In the genomic region with DNA sequence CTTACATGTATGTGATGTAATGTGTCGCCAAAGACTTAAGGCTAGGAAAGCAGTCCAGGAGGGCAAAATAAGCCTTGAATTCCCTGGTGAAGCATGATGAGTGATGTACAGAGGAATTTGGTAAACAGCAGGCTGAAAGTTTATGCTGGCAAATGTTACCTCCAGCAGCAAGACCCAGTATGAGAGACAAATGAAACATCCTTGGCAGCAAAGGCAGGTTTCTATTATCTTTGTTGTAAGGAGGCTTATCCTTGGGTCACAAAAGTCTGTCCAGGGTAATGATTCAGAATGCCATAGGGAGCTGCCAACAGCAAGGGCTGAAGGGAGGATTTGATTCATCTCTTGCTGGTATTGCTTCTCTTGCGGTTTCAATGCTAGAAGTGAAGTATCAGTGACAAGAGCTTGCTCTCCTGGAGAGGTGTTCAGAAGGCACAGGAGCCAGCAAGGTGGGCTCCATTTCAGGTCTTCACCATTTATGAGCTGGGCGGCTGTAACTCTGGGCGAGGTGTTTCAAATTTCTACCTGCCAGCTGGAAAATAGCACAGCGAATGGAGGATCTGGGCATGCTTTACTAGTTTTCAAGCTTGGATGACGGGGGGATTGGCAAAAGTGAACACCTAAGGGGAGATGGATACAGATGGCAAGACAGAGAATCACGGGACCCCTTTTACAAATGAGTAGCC, we compare ENCODE assay signal across 12 cellular contexts.
DNase-seq lines count a peak whose midpoint lies in the region; ATAC-seq and TF ChIP-seq lines count a peak whose summit lies in the region.
"Had no signal": no experiment of that assay in that cellular context is flagged by ENCODE, and none has a peak within 500 bp of the region (broad histone marks: within the 10 kb centered on the region; RNA-seq: fewer than 3 reads in every experiment).

No MANE protein-coding gene starts in this region.

- no peak overlapping the region for H3K27ac Mint-ChIP-seq in activated T-cell treated with anti-CD3 and anti-CD28 coated beads, Interleukin-2, amount 50 U/mL, for 72 hours
- no peak overlapping the region for H3K27ac Mint-ChIP-seq in Caco-2 (ENCODE audit: unreplicated experiment)
- H3K27ac Mint-ChIP-seq: T-helper 1 cell treated with Interleukin-12 subunit alpha and Interleukin-12 subunit beta and Interleukin-4 antibody, amounts not matched to agents 30 μg/mL and 1 μg/mL, for 36 hours had no signal

- no peaks in the 10 kb centered on the region for H3K4me1 Mint-ChIP-seq in activated T-cell treated with anti-CD3 and anti-CD28 coated beads, Interleukin-2, amount 50 U/mL, for 72 hours (ENCODE audit: low read depth)
- peaks cover 17% of the 10 kb centered on the region for H3K4me1 Mint-ChIP-seq in activated T-cell treated with anti-CD3 and anti-CD28 coated beads, Interleukin-2, amount 50 U/mL, for 4 hours (ENCODE audit: low read depth)
- no peaks in the 10 kb centered on the region for H3K4me1 Mint-ChIP-seq in Caco-2 (ENCODE audit: low read depth, unreplicated experiment)

- POLR2A ChIA-PET in Panc1 (lab: Charles Lee) (no interaction called here), Caco-2 (lab: Charles Lee) (no interaction called here)

- no peak overlapping the region for H3K27ac ChIP-seq in Panc1 (ENCODE audit: low read length)
- H3K27ac ChIP-seq: tibial nerve had no signal

- peaks cover 16% of the 10 kb centered on the region for H3K27me3 Mint-ChIP-seq in activated T-cell treated with anti-CD3 and anti-CD28 coated beads, Interleukin-2, amount 50 U/mL, for 72 hours (ENCODE audit: low read depth)
- H3K27me3 Mint-ChIP-seq in activated T-cell treated with anti-CD3 and anti-CD28 coated beads, Interleukin-2, amount 50 U/mL, for 4 hours (ENCODE audit: low read depth), result peaks cover 3% of the 10 kb centered on the region
- H3K27me3 Mint-ChIP-seq in Caco-2 (ENCODE audit: insufficient read depth, unreplicated experiment), result peaks cover 15% of the 10 kb centered on the region
- H3K27me3 Mint-ChIP-seq: central memory CD8-positive, alpha-beta T cell had no signal

- H3K9me3 ChIP-seq in Panc1 (ENCODE audit: control insufficient read depth, insufficient read depth, low read depth, low read length) (no peaks in the 10 kb centered on the region), Caco-2 (no peaks in the 10 kb centered on the region)
- H3K9me3 ChIP-seq: tibial nerve had no signal

- DNase-seq in activated T-cell treated with anti-CD3 and anti-CD28 coated beads, Interleukin-2, amount 50 U/mL, for 72 hours, result no peak
- no peak for DNase-seq in activated T-cell treated with anti-CD3 and anti-CD28 coated beads, Interleukin-2, amount 50 U/mL, for 4 hours
- DNase-seq in Panc1 (ENCODE audit: low read depth, low spot score) (no peak), fibroblast of the conjunctiva (ENCODE audit: low read depth) (peak; percentile 12), stromal cell of bone marrow (ENCODE audit: low read depth) (peak; percentile 34), Caco-2 (no peak)

- CTCF ChIA-PET in Panc1 (lab: Charles Lee), result interaction anchor here (0.6 to 4.2 kb wide), 15 partner anchors 9 to 603 kb away, joined by 3 to 34 read pairs (median 4); no protein-coding TSS in a partner anchor
- CTCF ChIA-PET in Caco-2 (lab: Charles Lee), result interaction anchor here (0.7 to 2.5 kb wide), 37 partner anchors 9 to 874 kb away, joined by 3 to 42 read pairs (median 4); a partner anchor contains a TSS

- H3K36me3 Mint-ChIP-seq in activated T-cell treated with anti-CD3 and anti-CD28 coated beads, Interleukin-2, amount 50 U/mL, for 72 hours (ENCODE audit: insufficient read depth in 2 of 2), result no peaks in the 10 kb centered on the region
- H3K36me3 Mint-ChIP-seq in activated T-cell treated with anti-CD3 and anti-CD28 coated beads, Interleukin-2, amount 50 U/mL, for 4 hours (ENCODE audit: insufficient read depth), result no peaks in the 10 kb centered on the region
- no peaks in the 10 kb centered on the region for H3K36me3 Mint-ChIP-seq in Caco-2 (ENCODE audit: insufficient read depth, unreplicated experiment)
- H3K36me3 Mint-ChIP-seq: naive B cell had no signal

- peaks cover 6% of the 10 kb centered on the region for H3K4me1 ChIP-seq in Panc1 (ENCODE audit: control insufficient read depth, insufficient read depth, low read length)
- H3K4me1 ChIP-seq in Caco-2, result no peaks in the 10 kb centered on the region

- H3K27me3 ChIP-seq in Panc1 (ENCODE audit: control insufficient read depth, insufficient read depth, low read length), result peaks cover 10% of the 10 kb centered on the region; the same call in 1 of the 2 replicates
- H3K27me3 ChIP-seq in Caco-2 (replicated peaks; ENCODE audit: control insufficient read depth, insufficient read depth, low read length), result no peaks in the 10 kb centered on the region
- H3K27me3 ChIP-seq: tibial nerve had no signal

- no peak overlapping the region for H3K4me3 Mint-ChIP-seq in activated T-cell treated with anti-CD3 and anti-CD28 coated beads, Interleukin-2, amount 50 U/mL, for 72 hours
- no peak overlapping the region for H3K4me3 Mint-ChIP-seq in activated T-cell treated with anti-CD3 and anti-CD28 coated beads, Interleukin-2, amount 50 U/mL, for 4 hours
- H3K4me3 Mint-ChIP-seq in Caco-2 (ENCODE audit: unreplicated experiment), result no peak overlapping the region

- H3K36me3 ChIP-seq in Panc1 (ENCODE audit: control insufficient read depth, insufficient read depth, low read length) (no peaks in the 10 kb centered on the region), Caco-2 (ENCODE audit: control insufficient read depth, insufficient read depth, low read length) (no peaks in the 10 kb centered on the region)
- H3K36me3 ChIP-seq: tibial nerve had no signal

- in situ Hi-C loops in Panc1 (cut with HindIII; ENCODE audit: low pct_unique_long_range_greater_than_20kb, low sequenced_read_pairs), result no loop called here

- H3K4me3 ChIP-seq in Panc1 (ENCODE audit: low read depth in 2 of 2, low read length in 2 of 2) (no peak overlapping the region), Caco-2 (ENCODE audit: low read depth, low read length) (no peak overlapping the region)
- H3K4me3 ChIP-seq: tibial nerve had no signal

- TF ChIP-seq CTCF in Panc1 (IDR thresholded peaks at IDR 0.05) (no peak), Caco-2 (IDR thresholded peaks at IDR 0.05; ENCODE audit: insufficient read depth in 1 of 2, low read depth in 1 of 2, low read length in 1 of 2, severe bottlenecking in 1 of 2, unreplicated experiment in 1 of 2) (no peak)

- H3K9me3 Mint-ChIP-seq in activated T-cell treated with anti-CD3 and anti-CD28 coated beads, Interleukin-2, amount 50 U/mL, for 72 hours, result no peaks in the 10 kb centered on the region
- no peaks in the 10 kb centered on the region for H3K9me3 Mint-ChIP-seq in activated T-cell treated with anti-CD3 and anti-CD28 coated beads, Interleukin-2, amount 50 U/mL, for 4 hours
- no peaks in the 10 kb centered on the region for H3K9me3 Mint-ChIP-seq in Caco-2 (ENCODE audit: unreplicated experiment)
- H3K9me3 Mint-ChIP-seq: central memory CD8-positive, alpha-beta T cell; naive B cell; T-helper 1 cell treated with Interleukin-12 subunit alpha and Interleukin-12 subunit beta and Interleukin-4 antibody, amounts not matched to agents 30 μg/mL and 1 μg/mL, for 36 hours had no signal

- intact Hi-C loops in Panc1 (cut with micrococcal nuclease; ENCODE audit: unreplicated experiment) (loop anchor here (5.0 to 10.0 kb wide), 2 partner anchors 537 to 834 kb away; no protein-coding TSS in a partner anchor), Caco-2 (cut with micrococcal nuclease; ENCODE audit: unreplicated experiment) (loop anchor here (2.0 kb wide), 1 partner anchor 440 kb away; no protein-coding TSS in a partner anchor)

- ATAC-seq in activated T-cell treated with anti-CD3 and anti-CD28 coated beads, Interleukin-2, amount 50 U/mL, for 72 hours (replicated peaks in 1 of 2), result peak; percentile 25 to 26
- no peak for ATAC-seq in activated T-cell treated with anti-CD3 and anti-CD28 coated beads, Interleukin-2, amount 50 U/mL, for 4 hours
- 0 out of 2 replicates have a peak, but pooled peaks have one; percentile 8 for ATAC-seq in Panc1
- ATAC-seq in HG03045 (IDR thresholded peaks at IDR 0.05; ENCODE audit: unreplicated experiment), result no peak
- no peak for ATAC-seq in HG02852 (IDR thresholded peaks at IDR 0.05; ENCODE audit: unreplicated experiment)

- no TSS peak for BruUV-seq in Panc1 (replicated peaks; lab: Mats Ljungman, UMichigan)
- no TSS peak for BruUV-seq in Caco-2 (replicated peaks; lab: Mats Ljungman, UMichigan)

Comparison
In these comparisons a context has a peak if more than half of its experiments do, and no peak if none do; other contexts are left out.
1. ATAC-seq: peak in activated T-cell treated with anti-CD3 and anti-CD28 coated beads, Interleukin-2, amount 50 U/mL, for 72 hours (2 of 2) and Panc1 (single experiment); none in activated T-cell treated with anti-CD3 and anti-CD28 coated beads, Interleukin-2, amount 50 U/mL, for 4 hours (0 of 2), HG03045 (single experiment) and HG02852 (single experiment).
2. DNase-seq: peak in fibroblast of the conjunctiva (single experiment) and stromal cell of bone marrow (single experiment); none in activated T-cell treated with anti-CD3 and anti-CD28 coated beads, Interleukin-2, amount 50 U/mL, for 72 hours (0 of 2), activated T-cell treated with anti-CD3 and anti-CD28 coated beads, Interleukin-2, amount 50 U/mL, for 4 hours (single experiment), Panc1 (single experiment) and Caco-2 (0 of 2).